10 cellular contexts compared by ENCODE assay signal in the genomic region with DNA sequence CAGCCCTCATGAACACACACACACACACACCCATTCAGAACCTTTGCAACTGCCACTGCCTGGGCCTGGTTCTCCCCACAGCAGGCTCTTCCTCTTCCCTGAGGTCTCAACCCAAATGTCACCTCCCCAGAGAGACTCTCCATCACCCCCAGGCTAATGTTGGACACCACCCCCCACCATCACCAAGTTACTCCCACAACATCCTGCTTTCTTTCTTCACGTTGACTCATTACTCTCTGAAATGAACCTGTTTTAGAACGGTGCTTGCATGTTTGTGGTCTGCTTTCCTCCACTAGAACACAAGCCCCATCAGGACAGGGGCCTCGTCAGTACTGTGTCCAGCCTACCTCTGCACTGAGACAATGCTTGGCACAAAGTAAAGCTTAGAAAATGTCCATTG. TPM values are rescaled to one million over a fixed set of nuclear protein-coding genes. Genes with fewer than 3 reads are reported as not detected.
DNase-seq lines count a peak whose midpoint lies in the region; ATAC-seq lines count a peak whose summit lies in the region.
"Had no signal": no experiment of that assay in that cellular context is flagged by ENCODE, and none has a peak within 500 bp of the region (broad histone marks: within the 10 kb centered on the region; RNA-seq: fewer than 3 reads in every experiment).

No MANE protein-coding gene starts in this region.

- no peaks in the 10 kb centered on the region for H3K36me3 Mint-ChIP-seq in activated naive CD4-positive, alpha-beta T cell treated with anti-CD3 and anti-CD28 coated beads for 36 hours (ENCODE audit: low read depth)
- H3K36me3 Mint-ChIP-seq in T-helper 1 cell treated with Interleukin-12 subunit alpha and Interleukin-12 subunit beta and Interleukin-4 antibody, amounts not matched to agents 30 μg/mL and 1 μg/mL, for 36 hours (ENCODE audit: low read depth) = peaks cover 4% of the 10 kb centered on the region

- H3K9me3 Mint-ChIP-seq in activated naive CD4-positive, alpha-beta T cell treated with anti-CD3 and anti-CD28 coated beads for 36 hours = no peaks in the 10 kb centered on the region
- peaks cover 10% of the 10 kb centered on the region for H3K9me3 Mint-ChIP-seq in T-helper 1 cell treated with Interleukin-12 subunit alpha and Interleukin-12 subunit beta and Interleukin-4 antibody, amounts not matched to agents 30 μg/mL and 1 μg/mL, for 36 hours
- H3K9me3 Mint-ChIP-seq: dendritic cell treated with granulocyte-macrophage colony-stimulating factor and Interleukin-4, amounts not matched to agents 40 ng/mL and 50 ng/mL, for 4 days had no signal

- H3K4me3 Mint-ChIP-seq in activated naive CD4-positive, alpha-beta T cell treated with anti-CD3 and anti-CD28 coated beads for 36 hours = no peak overlapping the region
- H3K4me3 Mint-ChIP-seq in T-helper 1 cell treated with Interleukin-12 subunit alpha and Interleukin-12 subunit beta and Interleukin-4 antibody, amounts not matched to agents 30 μg/mL and 1 μg/mL, for 36 hours = peak overlapping the region; percentile 27
- H3K4me3 Mint-ChIP-seq: dendritic cell treated with granulocyte-macrophage colony-stimulating factor and Interleukin-4, amounts not matched to agents 40 ng/mL and 50 ng/mL, for 4 days had no signal

- H3K27ac Mint-ChIP-seq in activated naive CD4-positive, alpha-beta T cell treated with anti-CD3 and anti-CD28 coated beads for 36 hours = peak overlapping the region; percentile 2
- peak overlapping the region; percentile 23 for H3K27ac Mint-ChIP-seq in T-helper 1 cell treated with Interleukin-12 subunit alpha and Interleukin-12 subunit beta and Interleukin-4 antibody, amounts not matched to agents 30 μg/mL and 1 μg/mL, for 36 hours
- H3K27ac Mint-ChIP-seq: dendritic cell treated with granulocyte-macrophage colony-stimulating factor and Interleukin-4, amounts not matched to agents 40 ng/mL and 50 ng/mL, for 4 days had no signal

- H3K4me1 Mint-ChIP-seq in activated naive CD4-positive, alpha-beta T cell treated with anti-CD3 and anti-CD28 coated beads for 36 hours (ENCODE audit: low read depth) = peaks cover 6% of the 10 kb centered on the region
- H3K4me1 Mint-ChIP-seq in T-helper 1 cell treated with Interleukin-12 subunit alpha and Interleukin-12 subunit beta and Interleukin-4 antibody, amounts not matched to agents 30 μg/mL and 1 μg/mL, for 36 hours (ENCODE audit: low read depth) = peaks cover 10% of the 10 kb centered on the region

- peak; percentile 17 for DNase-seq in activated naive CD4-positive, alpha-beta T cell treated with anti-CD3 and anti-CD28 coated beads for 36 hours
- DNase-seq in activated naive CD4-positive, alpha-beta T cell treated with anti-CD3 and anti-CD28 coated beads, Interleukin-2, amount 50 U/mL, for 16 hours = no peak
- peak; percentile 20 for DNase-seq in stimulated activated naive CD8-positive, alpha-beta T cell treated with anti-CD3 and anti-CD28 coated beads, Interleukin-15, Interleukin-2, amounts not matched to agents 100 U/mL and 50 U/mL, for 24 hours
- DNase-seq in 8988T (no peak), dedifferentiated amniotic fluid mesenchymal stem cell (ENCODE audit: extremely low spot score) (no peak), T-helper 9 cell (no peak)
- DNase-seq: stimulated activated CD4-positive, alpha-beta T cell treated with anti-CD3 and anti-CD28 coated beads, Interleukin-12 subunit alpha, Interleukin-12 subunit beta, amount 100 ng/mL, for 4 hours had no signal

- no peaks in the 10 kb centered on the region for H3K27me3 Mint-ChIP-seq in activated naive CD4-positive, alpha-beta T cell treated with anti-CD3 and anti-CD28 coated beads for 36 hours (ENCODE audit: low read depth)
- H3K27me3 Mint-ChIP-seq in T-helper 1 cell treated with Interleukin-12 subunit alpha and Interleukin-12 subunit beta and Interleukin-4 antibody, amounts not matched to agents 30 μg/mL and 1 μg/mL, for 36 hours (ENCODE audit: low read depth) = no peaks in the 10 kb centered on the region

- intact Hi-C loops in activated naive CD4-positive, alpha-beta T cell treated with anti-CD3 and anti-CD28 coated beads for 36 hours (cut with micrococcal nuclease) = no loop called here

- peak; percentile 62 for ATAC-seq in HG02981 (IDR thresholded peaks at IDR 0.05; ENCODE audit: unreplicated experiment)
- ATAC-seq in stimulated activated naive CD8-positive, alpha-beta T cell treated with anti-CD3 and anti-CD28 coated beads, Interleukin-15, Interleukin-2, amounts not matched to agents 100 U/mL and 50 U/mL, for 24 hours = peak; percentile 79

- CTCF ChIA-PET in activated naive CD4-positive, alpha-beta T cell treated with anti-CD3 and anti-CD28 coated beads for 36 hours (lab: Charles Lee) = interaction anchor here (1.1 to 2.3 kb wide), 2 partner anchors 65 to 85 kb away, joined by 3 to 10 read pairs; no protein-coding TSS in a partner anchor

RNA-seq across cellular contexts. Expression of gene AFAP1L2, which starts 16.0 kb away (rescaled TPM):
- total RNA-seq in activated naive CD4-positive, alpha-beta T cell treated with anti-CD3 and anti-CD28 coated beads for 36 hours = under 1 TPM; 0.86 to 0.98 TPM

Comparison
In these comparisons a context has a peak if more than half of its experiments do, and no peak if none do; other contexts are left out.
1. DNase-seq: peak in activated naive CD4-positive, alpha-beta T cell treated with anti-CD3 and anti-CD28 coated beads for 36 hours (single experiment) and stimulated activated naive CD8-positive, alpha-beta T cell treated with anti-CD3 and anti-CD28 coated beads, Interleukin-15, Interleukin-2, amounts not matched to agents 100 U/mL and 50 U/mL, for 24 hours (single experiment); none in activated naive CD4-positive, alpha-beta T cell treated with anti-CD3 and anti-CD28 coated beads, Interleukin-2, amount 50 U/mL, for 16 hours (single experiment), 8988T (single experiment), dedifferentiated amniotic fluid mesenchymal stem cell (single experiment) and T-helper 9 cell (single experiment).